In the genomic region with DNA sequence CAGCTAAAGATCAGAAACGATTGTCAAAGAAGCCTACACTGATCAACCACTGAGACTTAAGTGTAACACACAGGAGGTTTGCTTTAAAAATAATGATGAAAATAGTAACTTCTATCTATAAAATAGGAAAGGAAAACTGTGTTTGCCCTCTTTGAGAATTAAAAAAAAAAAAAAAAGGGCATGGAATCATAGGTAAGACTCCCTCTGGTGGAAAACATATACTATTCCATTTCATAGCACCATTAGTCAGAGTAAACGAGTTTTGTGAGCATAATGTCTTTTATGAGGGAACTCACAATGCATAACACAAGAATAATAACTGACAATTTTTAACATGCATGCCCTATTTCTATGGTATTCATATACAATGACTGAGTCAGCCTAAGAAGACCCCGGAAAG, we compare ENCODE assay signal across 8 cellular contexts. TPM values are rescaled to one million over a fixed set of nuclear protein-coding genes. Genes with fewer than 3 reads are reported as not detected.
DNase-seq lines count a peak whose midpoint lies in the region; ATAC-seq, FAIRE-seq and TF ChIP-seq lines count a peak whose summit lies in the region.

No MANE protein-coding gene starts in this region.

- no peak overlapping the region for H3K4me2 ChIP-seq in OCI-LY1 (ENCODE audit: low read length)

- no peak for DNase-seq in heart left ventricle
- DNase-seq in left cardiac atrium = no peak
- DNase-seq in urothelium cell line (ENCODE audit: low spot score) = peak; percentile 32
- DNase-seq in WERI-Rb-1 = no peak

- no peak overlapping the region for H3K4me3 ChIP-seq in heart left ventricle
- no peak overlapping the region for H3K4me3 ChIP-seq in OCI-LY1 (ENCODE audit: low read depth, low read length, poor library complexity, severe bottlenecking)
- H3K4me3 ChIP-seq in WERI-Rb-1 (ENCODE audit: low read depth, low read length) = no peak overlapping the region

- no peak for TF ChIP-seq POLR2A in heart left ventricle (IDR thresholded peaks at IDR 0.05)

- intact Hi-C loops in heart left ventricle (cut with DNase I) (no loop called here), left cardiac atrium (cut with DNase I) (no loop called here)

- H3K27me3 ChIP-seq in heart left ventricle = no peaks in the 10 kb centered on the region
- H3K27me3 ChIP-seq in OCI-LY1 (ENCODE audit: insufficient read depth, low read length) = no peaks in the 10 kb centered on the region
- H3K27me3 ChIP-seq in WERI-Rb-1 (ENCODE audit: insufficient read depth, low read depth, severe bottlenecking) = no peaks in the 10 kb centered on the region

- H3K4me1 ChIP-seq in heart left ventricle (peaks cover 0 to 6% (median 0%) of the 10 kb centered on the region in 12 donors), OCI-LY1 (ENCODE audit: insufficient read depth, low read length, severe bottlenecking) (no peaks in the 10 kb centered on the region)

- no peaks in the 10 kb centered on the region for H3K9me3 ChIP-seq in heart left ventricle
- H3K9me3 ChIP-seq in OCI-LY1 (ENCODE audit: low read length) = no peaks in the 10 kb centered on the region
- H3K9me3 ChIP-seq in WERI-Rb-1 (ENCODE audit: severe bottlenecking) = no peaks in the 10 kb centered on the region

- H3K27ac ChIP-seq in heart left ventricle (no peak overlapping the region), OCI-LY1 (ENCODE audit: low read depth, low read length, poor library complexity, severe bottlenecking) (no peak overlapping the region), WERI-Rb-1 (no peak overlapping the region)

- no peaks in the 10 kb centered on the region for H3F3A ChIP-seq in OCI-LY1 (ENCODE audit: insufficient read depth, low read length)

- no peaks in the 10 kb centered on the region for H4K20me1 ChIP-seq in OCI-LY1 (ENCODE audit: insufficient read depth, low read length)

- no peak overlapping the region for H3K9ac ChIP-seq in OCI-LY1 (ENCODE audit: low read length)

- ATAC-seq in heart left ventricle (no peak), left cardiac atrium (no peak), esophagus mucosa (peak; percentile 28), HG03135 (IDR thresholded peaks at IDR 0.05; ENCODE audit: unreplicated experiment) (no peak), HG02840 (IDR thresholded peaks at IDR 0.05; ENCODE audit: low FRiP score, unreplicated experiment) (no peak)

- 58 to 67% (median 61%) methylated on average over 3 of the region's 3 CpGs for WGBS in heart left ventricle, 4 donors

- H3K36me3 ChIP-seq in heart left ventricle (peaks cover 0 to 97% (median 68%) of the 10 kb centered on the region in 9 donors), OCI-LY1 (ENCODE audit: insufficient read depth, low read length) (peaks cover 56% of the 10 kb centered on the region), WERI-Rb-1 (peaks cover 10% of the 10 kb centered on the region)

- TF ChIP-seq CTCF in heart left ventricle (IDR thresholded peaks at IDR 0.05) (peak in 11 of 12 donors; percentile 9 to 57 (median 42)), OCI-LY1 (IDR thresholded peaks at IDR 0.05; ENCODE audit: low read length) (peak; percentile 43; the same call in 1 of the 2 replicates), WERI-Rb-1 (IDR thresholded peaks at IDR 0.05; ENCODE audit: low read depth, low read length) (no peak)

- no peak overlapping the region for H2AFZ ChIP-seq in OCI-LY1 (ENCODE audit: low read length)

- no peaks in the 10 kb centered on the region for H3K79me2 ChIP-seq in OCI-LY1 (ENCODE audit: insufficient read depth, low read length)

- FAIRE-seq in urothelium cell line (lab: Jason Lieb, UNC) = no peak

- no peaks in the 10 kb centered on the region for H3K9me2 ChIP-seq in OCI-LY1 (ENCODE audit: low read depth, low read length)

RNA-seq across cellular contexts. Expression of gene SLC35F5, which starts 36.3 kb away (rescaled TPM):
- total RNA-seq in heart left ventricle = 10 to 100 TPM; 38.2 to 97.2 (median 63.9) TPM
- 10 to 100 TPM; 22.6 to 39.0 TPM for polyA plus RNA-seq in heart left ventricle
- total RNA-seq in left cardiac atrium = 10 to 100 TPM; 48.5 to 62.2 TPM
- 48.0 TPM for total RNA-seq in esophagus mucosa
